Comparison of ENCODE assay signal across 1 cellular context in genomic region chr11:44740967-44741366, GRCh38.
TF ChIP-seq lines count a peak whose summit lies in the region.

No MANE protein-coding gene starts in this region.

TF ChIP-seq in GM23338, 12 proteins besides CTCF, POLR2A, EP300 and RAD21 (continued from another document):
- no peak for TF ChIP-seq REST (IDR thresholded peaks at IDR 0.05; ENCODE audit: unreplicated experiment)
TF ChIP-seq in GM23338: peak in this region for 1.
